ENCODE assay signal across 14 cellular contexts in the genomic region with DNA sequence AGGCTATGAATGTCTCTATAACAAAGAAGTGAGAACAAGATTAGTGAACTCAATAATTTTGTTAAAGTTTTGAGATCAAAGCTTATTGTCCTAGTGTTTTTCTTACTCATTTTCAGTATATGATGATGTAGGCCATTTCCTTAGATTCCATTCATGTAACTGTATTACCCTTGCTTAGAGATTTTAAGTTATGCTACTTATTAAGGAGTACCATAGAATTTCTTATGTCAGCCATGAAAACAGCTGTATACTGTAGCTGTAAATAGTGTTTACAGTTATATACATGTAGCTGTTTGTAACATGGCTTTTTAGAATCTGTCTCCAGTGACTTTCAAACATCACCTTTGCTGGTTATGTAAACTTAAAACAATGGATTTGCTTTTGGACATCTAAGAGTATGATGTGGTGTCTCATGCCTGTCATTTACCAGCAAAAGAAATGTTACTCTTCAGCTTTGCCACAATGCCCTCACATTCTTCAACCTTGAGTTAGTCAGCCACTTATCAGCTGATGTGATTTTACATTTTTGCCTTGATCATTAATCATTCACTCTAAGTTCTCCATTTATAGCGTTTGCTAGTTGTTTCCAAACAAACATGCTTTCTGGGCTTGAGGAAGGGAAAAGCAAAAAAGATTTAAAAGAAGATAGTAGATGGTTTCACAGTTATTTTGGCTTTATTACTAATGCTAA. TPM values are rescaled to one million over a fixed set of nuclear protein-coding genes. Genes with fewer than 3 reads are reported as not detected.
DNase-seq lines count a peak whose midpoint lies in the region; FAIRE-seq and TF ChIP-seq lines count a peak whose summit lies in the region.
"Had no signal": no experiment of that assay in that cellular context is flagged by ENCODE, and none has a peak within 500 bp of the region (broad histone marks: within the 10 kb centered on the region; RNA-seq: fewer than 3 reads in every experiment).

No MANE protein-coding gene starts in this region.

- H3K36me3 ChIP-seq in GM23248 (ENCODE audit: low read depth) = no peaks in the 10 kb centered on the region
- no peaks in the 10 kb centered on the region for H3K36me3 ChIP-seq in kidney (ENCODE audit: control insufficient read depth in 1 of 2, insufficient read depth in 2 of 2, low read length in 2 of 2)

- H3K4me3 ChIP-seq in GM23248 = no peak overlapping the region
- H3K4me3 ChIP-seq in astrocyte of the spinal cord (ENCODE audit: low read depth, low read length) = no peak overlapping the region
- H3K4me3 ChIP-seq in kidney (ENCODE audit: low read length in 2 of 2) = no peak overlapping the region
- H3K4me3 ChIP-seq: BLaER1, PC-9, upper lobe of left lung had no signal

- no peaks in the 10 kb centered on the region for H3K79me2 ChIP-seq in GM23248 (ENCODE audit: insufficient read depth)

- H3F3A ChIP-seq in GM23248 (ENCODE audit: insufficient read depth) = peaks cover 17% of the 10 kb centered on the region

- H3K4me3 Mint-ChIP-seq in activated naive CD8-positive, alpha-beta T cell treated with anti-CD3 and anti-CD28 coated beads for 36 hours = no peak overlapping the region
- no peak overlapping the region for H3K4me3 Mint-ChIP-seq in activated CD4-positive, alpha-beta T cell treated with anti-CD3 and anti-CD28 coated beads, Interleukin-2, amount 10 ng/mL, durations not matched to agents 24 days and 14 days

- no peak for TF ChIP-seq CTCF in 22Rv1 (IDR thresholded peaks at IDR 0.05)
- no peak for TF ChIP-seq CTCF in astrocyte of the spinal cord (IDR thresholded peaks at IDR 0.05; ENCODE audit: low read depth, low read length)
- TF ChIP-seq CTCF in kidney (IDR thresholded peaks at IDR 0.05; ENCODE audit: borderline replicate concordance, extremely low read depth, insufficient read depth) = no peak

- H3K4me1 ChIP-seq in GM23248 (ENCODE audit: insufficient read depth) (peaks cover 17% of the 10 kb centered on the region), kidney (ENCODE audit: control insufficient read depth in 1 of 2, insufficient read depth in 1 of 2, low read depth in 1 of 2, low read length in 2 of 2) (peaks cover 5% of the 10 kb centered on the region in 2 donors)
- H3K4me1 ChIP-seq: BLaER1, upper lobe of left lung had no signal

- H3K9me3 Mint-ChIP-seq in activated naive CD8-positive, alpha-beta T cell treated with anti-CD3 and anti-CD28 coated beads for 36 hours = peaks cover 13% of the 10 kb centered on the region
- peaks cover 9% of the 10 kb centered on the region for H3K9me3 Mint-ChIP-seq in activated CD4-positive, alpha-beta T cell treated with anti-CD3 and anti-CD28 coated beads, Interleukin-2, amount 10 ng/mL, durations not matched to agents 24 days and 14 days

- no peaks in the 10 kb centered on the region for H3K27me3 ChIP-seq in GM23248 (replicated peaks; ENCODE audit: insufficient read depth)
- H3K27me3 ChIP-seq: BLaER1, upper lobe of left lung had no signal

- H3K9me2 ChIP-seq in GM23248 (ENCODE audit: insufficient read depth) = no peaks in the 10 kb centered on the region

- H3K27ac ChIP-seq in 22Rv1 (peak overlapping the region; percentile 33), GM23248 (peak overlapping the region; percentile 22), kidney (ENCODE audit: low read depth in 2 of 2, low read length in 2 of 2) (peak overlapping the region; percentile 77 to 81)
- H3K27ac ChIP-seq: BLaER1, PC-9, upper lobe of left lung had no signal

- no peak overlapping the region; the same call in 1 of the 2 replicates for H2AFZ ChIP-seq in GM23248
- H2AFZ ChIP-seq: PC-9 had no signal

- peak; percentile 47 for DNase-seq in GM23248
- peak; percentile 44 for DNase-seq in astrocyte of the spinal cord (ENCODE audit: low read depth, low spot score)
- no peak for DNase-seq in kidney
- DNase-seq in activated naive CD8-positive, alpha-beta T cell treated with anti-CD3 and anti-CD28 coated beads for 36 hours = no peak
- DNase-seq in CD1c-positive myeloid dendritic cell (ENCODE audit: extremely low spot score) = no peak
- DNase-seq in effector CD8-positive, alpha-beta T cell (lab: John Stamatoyannopoulos, UW) = no peak
- DNase-seq in activated CD4-positive, alpha-beta T cell treated with anti-CD3 and anti-CD28 coated beads, Interleukin-2, amount 10 ng/mL, durations not matched to agents 24 days and 14 days = no peak
- DNase-seq: activated CD4-positive, CD25-positive, alpha-beta regulatory T cell; activated effector memory CD4-positive, alpha-beta T cell treated with Interleukin-2 at 50 U/mL for 16 hours; occipital lobe; upper lobe of left lung had no signal

- no peaks in the 10 kb centered on the region for H3K9me3 ChIP-seq in GM23248 (ENCODE audit: low read depth)
- H3K9me3 ChIP-seq in kidney (ENCODE audit: control insufficient read depth in 1 of 2, low read length in 2 of 2) = no peaks in the 10 kb centered on the region
- H3K9me3 ChIP-seq: upper lobe of left lung had no signal

- H3K4me1 Mint-ChIP-seq in activated naive CD8-positive, alpha-beta T cell treated with anti-CD3 and anti-CD28 coated beads for 36 hours = peaks cover 27% of the 10 kb centered on the region
- peaks cover 2% of the 10 kb centered on the region for H3K4me1 Mint-ChIP-seq in activated CD4-positive, alpha-beta T cell treated with anti-CD3 and anti-CD28 coated beads, Interleukin-2, amount 10 ng/mL, durations not matched to agents 24 days and 14 days

- H3K4me2 ChIP-seq in GM23248 (ENCODE audit: unreplicated experiment) = peak overlapping the region; percentile 15
- H3K4me2 ChIP-seq: BLaER1, PC-9 had no signal

- H3K27ac Mint-ChIP-seq in activated naive CD8-positive, alpha-beta T cell treated with anti-CD3 and anti-CD28 coated beads for 36 hours = no peak overlapping the region
- no peak overlapping the region for H3K27ac Mint-ChIP-seq in activated CD4-positive, alpha-beta T cell treated with anti-CD3 and anti-CD28 coated beads, Interleukin-2, amount 10 ng/mL, durations not matched to agents 24 days and 14 days

- FAIRE-seq in kidney (lab: Jason Lieb, UNC) = peak; percentile 41

- intact Hi-C loops in kidney (cut with DNase I) = no loop called here
- intact Hi-C loops in activated CD4-positive, alpha-beta T cell treated with anti-CD3 and anti-CD28 coated beads, Interleukin-2, amount 10 ng/mL, durations not matched to agents 24 days and 14 days (cut with micrococcal nuclease) = no loop called here

- H3K27me3 Mint-ChIP-seq in activated naive CD8-positive, alpha-beta T cell treated with anti-CD3 and anti-CD28 coated beads for 36 hours = no peaks in the 10 kb centered on the region
- no peaks in the 10 kb centered on the region for H3K27me3 Mint-ChIP-seq in activated CD4-positive, alpha-beta T cell treated with anti-CD3 and anti-CD28 coated beads, Interleukin-2, amount 10 ng/mL, durations not matched to agents 24 days and 14 days

- no peaks in the 10 kb centered on the region for H4K20me1 ChIP-seq in GM23248 (ENCODE audit: insufficient read depth)
- H4K20me1 ChIP-seq: BLaER1 had no signal

- peaks cover 39% of the 10 kb centered on the region for H3K36me3 Mint-ChIP-seq in activated naive CD8-positive, alpha-beta T cell treated with anti-CD3 and anti-CD28 coated beads for 36 hours
- H3K36me3 Mint-ChIP-seq in activated CD4-positive, alpha-beta T cell treated with anti-CD3 and anti-CD28 coated beads, Interleukin-2, amount 10 ng/mL, durations not matched to agents 24 days and 14 days (ENCODE audit: low read depth) = peaks cover 21% of the 10 kb centered on the region

- H3K9ac ChIP-seq in GM23248 = no peak overlapping the region
- H3K9ac ChIP-seq in kidney (ENCODE audit: low read length in 2 of 2) = no peak overlapping the region
- H3K9ac ChIP-seq: BLaER1 had no signal

- WGBS in GM23248 (ENCODE audit: low coverage in 1 of 2, low lambda C conversion rate in 2 of 2, missing lambda C conversion rate in 2 of 2), 2 experiments = 0 to 3% methylated on average over 1 of the region's 1 CpG

- in situ Hi-C loops in GM23248 (cut with MboI) (no loop called here), astrocyte of the spinal cord (cut with HindIII; ENCODE audit: low sequenced_read_pairs) (no loop called here)

RNA-seq across cellular contexts. Expression of a gene that starts 55.5 kb away (rescaled TPM):
- total RNA-seq in GM23248 (2014; rRNA removed; shearing (Covaris generic)) = 40.6 and 49.0 TPM in 2 replicates
- polyA plus RNA-seq in GM23248 (2016; fragmentation: Nextera tagmentation; extraction: Ambion mirVana) = 14.0 and 15.7 TPM in 2 replicates
- 33.9 TPM for total RNA-seq in kidney
- 6.4 TPM for polyA plus RNA-seq in kidney (ENCODE audit: insufficient read depth, low read depth, low replicate concordance)
- 10 to 100 TPM; 22.7 to 27.6 TPM for total RNA-seq in activated naive CD8-positive, alpha-beta T cell treated with anti-CD3 and anti-CD28 coated beads for 36 hours
- total RNA-seq in activated CD4-positive, alpha-beta T cell treated with anti-CD3 and anti-CD28 coated beads, Interleukin-2, amount 10 ng/mL, durations not matched to agents 24 days and 14 days = 43.7 and 44.2 TPM in 2 replicates

Comparison
In these comparisons a context has a peak if more than half of its experiments do, and no peak if none do; other contexts are left out.
1. H3K27ac ChIP-seq: peak in every context shown above with its lines; median percentile 79 in kidney; 33 in 22Rv1; 22 in GM23248.
2. DNase-seq: peak in GM23248 (single experiment) and astrocyte of the spinal cord (single experiment); none in kidney (single experiment), activated naive CD8-positive, alpha-beta T cell treated with anti-CD3 and anti-CD28 coated beads for 36 hours (single experiment), CD1c-positive myeloid dendritic cell (single experiment), effector CD8-positive, alpha-beta T cell (single experiment) and activated CD4-positive, alpha-beta T cell treated with anti-CD3 and anti-CD28 coated beads, Interleukin-2, amount 10 ng/mL, durations not matched to agents 24 days and 14 days (single experiment).